Comparison of ENCODE assay signal across 15 cellular contexts in genomic region chr9:112774006-112774996, GRCh38. TPM values are rescaled to one million over a fixed set of nuclear protein-coding genes. Genes with fewer than 3 reads are reported as not detected.
DNase-seq lines count a peak whose midpoint lies in the region; ATAC-seq and FAIRE-seq lines count a peak whose summit lies in the region.
"Had no signal": no experiment of that assay in that cellular context is flagged by ENCODE, and none has a peak within 500 bp of the region (broad histone marks: within the 10 kb centered on the region; RNA-seq: fewer than 3 reads in every experiment).

No MANE protein-coding gene starts in this region.

- no peaks in the 10 kb centered on the region for H3K36me3 Mint-ChIP-seq in activated CD4-positive, alpha-beta T cell treated with anti-CD3 and anti-CD28 coated beads for 36 hours (ENCODE audit: low read depth)
- H3K36me3 Mint-ChIP-seq in activated CD4-positive, alpha-beta T cell treated with anti-CD3 and anti-CD28 coated beads, Interleukin-2, amount 10 ng/mL, durations not matched to agents 24 days and 14 days (ENCODE audit: low read depth): peaks cover 7% of the 10 kb centered on the region
- peaks cover 1 to 23% of the 10 kb centered on the region in 2 donors for H3K36me3 Mint-ChIP-seq in stimulated activated naive B cell treated with anti-CD40 and anti-IgM and Interleukin-4, amounts not matched to agents 10 μg/mL and 1 μg/mL and 100 μg/mL, for 72 hours

- H3K4me1 Mint-ChIP-seq in activated CD4-positive, alpha-beta T cell treated with anti-CD3 and anti-CD28 coated beads for 36 hours: peaks cover 40% of the 10 kb centered on the region
- H3K4me1 Mint-ChIP-seq in activated CD4-positive, alpha-beta T cell treated with anti-CD3 and anti-CD28 coated beads, Interleukin-2, amount 10 ng/mL, durations not matched to agents 24 days and 14 days: peaks cover 29% of the 10 kb centered on the region
- H3K4me1 Mint-ChIP-seq in stimulated activated naive B cell treated with anti-CD40 and anti-IgM and Interleukin-4, amounts not matched to agents 10 μg/mL and 1 μg/mL and 100 μg/mL, for 72 hours: peaks cover 40 to 65% of the 10 kb centered on the region in 2 donors

- H3K27me3 Mint-ChIP-seq in activated CD4-positive, alpha-beta T cell treated with anti-CD3 and anti-CD28 coated beads for 36 hours: no peaks in the 10 kb centered on the region
- peaks cover 3% of the 10 kb centered on the region for H3K27me3 Mint-ChIP-seq in activated CD4-positive, alpha-beta T cell treated with anti-CD3 and anti-CD28 coated beads, Interleukin-2, amount 10 ng/mL, durations not matched to agents 24 days and 14 days
- no peaks in the 10 kb centered on the region for H3K27me3 Mint-ChIP-seq in stimulated activated naive B cell treated with anti-CD40 and anti-IgM and Interleukin-4, amounts not matched to agents 10 μg/mL and 1 μg/mL and 100 μg/mL, for 72 hours

- DNase-seq in activated CD4-positive, alpha-beta T cell treated with anti-CD3 and anti-CD28 coated beads for 36 hours: no peak
- DNase-seq in activated CD4-positive, alpha-beta T cell treated with anti-CD3 and anti-CD28 coated beads, Interleukin-2, amount 10 ng/mL, durations not matched to agents 24 days and 14 days: no peak
- DNase-seq in amniotic epithelial cell (ENCODE audit: low read depth) (peak; percentile 52), AG20443 (ENCODE audit: low spot score) (no peak), HTR-8/SVneo (ENCODE audit: insufficient read length, low spot score) (no peak)
- DNase-seq in stimulated activated naive B cell treated with anti-CD40 and anti-IgM and Interleukin-4, amounts not matched to agents 10 μg/mL and 1 μg/mL and 100 μg/mL, for 72 hours: no peak
- DNase-seq: activated CD4-positive, alpha-beta T cell treated with anti-CD3 and anti-CD28 coated beads for 1 hour; activated naive CD4-positive, alpha-beta T cell treated with anti-CD3 and anti-CD28 coated beads for 36 hours; heart right ventricle; Kasumi-1; retina; Right ventricle myocardium superior; uterus had no signal

- H3K4me3 Mint-ChIP-seq in activated CD4-positive, alpha-beta T cell treated with anti-CD3 and anti-CD28 coated beads for 36 hours: no peak overlapping the region
- no peak overlapping the region for H3K4me3 Mint-ChIP-seq in activated CD4-positive, alpha-beta T cell treated with anti-CD3 and anti-CD28 coated beads, Interleukin-2, amount 10 ng/mL, durations not matched to agents 24 days and 14 days
- peak overlapping the region; percentile 10 to 33 for H3K4me3 Mint-ChIP-seq in stimulated activated naive B cell treated with anti-CD40 and anti-IgM and Interleukin-4, amounts not matched to agents 10 μg/mL and 1 μg/mL and 100 μg/mL, for 72 hours
- H3K4me3 Mint-ChIP-seq: activated naive CD4-positive, alpha-beta T cell treated with anti-CD3 and anti-CD28 coated beads for 36 hours had no signal

- CTCF ChIA-PET in activated CD4-positive, alpha-beta T cell treated with anti-CD3 and anti-CD28 coated beads for 36 hours (lab: Charles Lee): interaction anchor here (1.1 to 1.2 kb wide), 2 partner anchors 8 to 13 kb away, joined by 3 to 4 read pairs; no protein-coding TSS in a partner anchor

- no peaks in the 10 kb centered on the region for H3K9me3 Mint-ChIP-seq in activated CD4-positive, alpha-beta T cell treated with anti-CD3 and anti-CD28 coated beads for 36 hours (ENCODE audit: low read depth)
- H3K9me3 Mint-ChIP-seq in activated CD4-positive, alpha-beta T cell treated with anti-CD3 and anti-CD28 coated beads, Interleukin-2, amount 10 ng/mL, durations not matched to agents 24 days and 14 days: peaks cover under 1% of the 10 kb centered on the region
- H3K9me3 Mint-ChIP-seq in stimulated activated naive B cell treated with anti-CD40 and anti-IgM and Interleukin-4, amounts not matched to agents 10 μg/mL and 1 μg/mL and 100 μg/mL, for 72 hours: no peaks in the 10 kb centered on the region
- H3K9me3 Mint-ChIP-seq: activated naive CD4-positive, alpha-beta T cell treated with anti-CD3 and anti-CD28 coated beads for 36 hours had no signal

- ATAC-seq in activated CD4-positive, alpha-beta T cell treated with anti-CD3 and anti-CD28 coated beads for 36 hours: peak; percentile 11
- ATAC-seq in HG02623 (IDR thresholded peaks at IDR 0.05; ENCODE audit: unreplicated experiment): peak; percentile 37
- peak; percentile 40 to 67 for ATAC-seq in stimulated activated naive B cell treated with anti-CD40 and anti-IgM and Interleukin-4, amounts not matched to agents 10 μg/mL and 1 μg/mL and 100 μg/mL, for 72 hours (replicated peaks)
- no peak for ATAC-seq in GM19463 (IDR thresholded peaks at IDR 0.05; ENCODE audit: unreplicated experiment)
- ATAC-seq: heart right ventricle had no signal

- no peak overlapping the region for H3K27ac Mint-ChIP-seq in activated CD4-positive, alpha-beta T cell treated with anti-CD3 and anti-CD28 coated beads for 36 hours
- no peak overlapping the region for H3K27ac Mint-ChIP-seq in activated CD4-positive, alpha-beta T cell treated with anti-CD3 and anti-CD28 coated beads, Interleukin-2, amount 10 ng/mL, durations not matched to agents 24 days and 14 days
- H3K27ac Mint-ChIP-seq in stimulated activated naive B cell treated with anti-CD40 and anti-IgM and Interleukin-4, amounts not matched to agents 10 μg/mL and 1 μg/mL and 100 μg/mL, for 72 hours: peak overlapping the region; percentile 1
- H3K27ac Mint-ChIP-seq: activated naive CD4-positive, alpha-beta T cell treated with anti-CD3 and anti-CD28 coated beads for 36 hours had no signal

- no peak for FAIRE-seq in HTR-8/SVneo (lab: Jason Lieb, UNC)

- POLR2A ChIA-PET in activated CD4-positive, alpha-beta T cell treated with anti-CD3 and anti-CD28 coated beads for 36 hours (lab: Charles Lee): interaction anchor here (0.6 kb wide), 2 partner anchors 11 to 92 kb away, joined by 4 to 5 read pairs; no protein-coding TSS in a partner anchor

- intact Hi-C loops in activated CD4-positive, alpha-beta T cell treated with anti-CD3 and anti-CD28 coated beads for 36 hours (cut with DNase I, micrococcal nuclease): no loop called here
- intact Hi-C loops in activated CD4-positive, alpha-beta T cell treated with anti-CD3 and anti-CD28 coated beads, Interleukin-2, amount 10 ng/mL, durations not matched to agents 24 days and 14 days (cut with micrococcal nuclease): no loop called here

RNA-seq across cellular contexts. Expression of gene SNX30, which starts 23.7 kb away (rescaled TPM):
- 1 to 10 TPM; 4.2 to 4.6 TPM for total RNA-seq in activated CD4-positive, alpha-beta T cell treated with anti-CD3 and anti-CD28 coated beads for 36 hours
- 2.6 and 2.9 TPM in 2 replicates for total RNA-seq in activated CD4-positive, alpha-beta T cell treated with anti-CD3 and anti-CD28 coated beads, Interleukin-2, amount 10 ng/mL, durations not matched to agents 24 days and 14 days

RNA-seq across cellular contexts. Expression of gene INIP, which starts 56.4 kb away (rescaled TPM):
- total RNA-seq in activated CD4-positive, alpha-beta T cell treated with anti-CD3 and anti-CD28 coated beads for 36 hours: 10 to 100 TPM; 37.3 to 37.7 TPM
- 34.2 and 36.2 TPM in 2 replicates for total RNA-seq in activated CD4-positive, alpha-beta T cell treated with anti-CD3 and anti-CD28 coated beads, Interleukin-2, amount 10 ng/mL, durations not matched to agents 24 days and 14 days

Comparison
In these comparisons a context has a peak if more than half of its experiments do, and no peak if none do; other contexts are left out.
1. H3K4me3 Mint-ChIP-seq: peak in stimulated activated naive B cell treated with anti-CD40 and anti-IgM and Interleukin-4, amounts not matched to agents 10 μg/mL and 1 μg/mL and 100 μg/mL, for 72 hours (2 of 2); none in activated CD4-positive, alpha-beta T cell treated with anti-CD3 and anti-CD28 coated beads for 36 hours (single experiment) and activated CD4-positive, alpha-beta T cell treated with anti-CD3 and anti-CD28 coated beads, Interleukin-2, amount 10 ng/mL, durations not matched to agents 24 days and 14 days (single experiment).